ENCODE assay signal across 1 cellular context in the genomic region with DNA sequence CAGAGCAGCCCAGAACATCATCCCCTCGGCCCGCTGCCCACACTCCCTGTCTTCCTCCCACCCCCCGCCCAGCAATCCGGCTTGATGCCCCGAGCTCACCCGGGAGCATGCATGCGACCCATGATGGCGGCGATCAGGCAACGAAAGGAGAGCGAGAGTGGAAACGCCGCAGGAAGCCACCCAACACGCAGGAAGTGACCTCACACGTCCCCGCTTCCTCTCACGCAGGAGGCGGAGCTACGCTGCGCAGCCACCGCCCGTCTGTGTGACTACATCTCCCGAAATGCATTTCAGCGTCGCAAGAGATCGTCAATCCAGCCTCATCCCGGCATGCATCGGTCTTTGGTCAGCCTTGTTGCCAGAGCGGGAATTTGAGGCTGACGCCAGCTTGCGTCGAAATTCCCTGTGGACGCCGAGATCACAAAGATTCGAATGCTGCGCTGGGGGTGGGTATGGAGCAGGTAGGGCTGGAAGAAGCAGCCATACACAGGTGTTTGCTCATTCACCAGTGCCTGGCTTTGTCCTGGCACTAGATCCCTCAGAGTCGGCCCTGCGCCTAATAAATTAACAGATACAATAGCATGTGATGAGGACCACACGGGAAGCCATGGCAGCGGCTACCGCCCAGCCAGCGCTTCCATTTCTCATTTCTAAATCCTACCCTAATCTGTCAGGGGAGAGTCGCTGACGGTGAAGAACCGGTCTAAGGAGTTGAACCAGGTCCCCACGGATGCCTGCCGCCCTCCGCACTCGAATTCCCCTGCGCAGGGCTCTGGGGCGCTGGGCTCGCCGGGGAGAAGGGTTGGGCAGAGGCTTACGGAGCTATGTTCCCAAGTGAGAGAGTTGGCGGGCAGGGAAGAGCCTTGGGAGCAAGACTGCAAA.
TF ChIP-seq lines count a peak whose summit lies in the region.

TSS of gene RPS13 (minus strand) at position 148 of the 882 bp plus-strand sequence. CDS start at position 122, 26 bp downstream.

TF ChIP-seq in K562, 482 proteins besides CTCF, POLR2A, EP300 and RAD21 (continued from another document and continues in another):
- TF ChIP-seq BRF2 (IDR thresholded peaks at IDR 0.05; ENCODE audit: borderline replicate concordance, insufficient read depth, insufficient read length) (no peak), SMAD3 (CRISPR knock-in tag; conservative IDR thresholded peaks at IDR 0.05) (no peak), BRD9 (IDR thresholded peaks at IDR 0.05; ENCODE audit: low read depth, partially characterized antibody) (peak; percentile 33), TAF1 (IDR thresholded peaks at IDR 0.05; ENCODE audit: control insufficient read depth, extremely low read depth, insufficient read depth, low read length, severe bottlenecking) (peak; percentile 96), ZNF134 (CRISPR knock-in tag; conservative IDR thresholded peaks at IDR 0.05) (no peak), CHD2 (IDR thresholded peaks at IDR 0.05; ENCODE audit: low read depth, low read length) (peak; percentile 57; the same call in 1 of the 2 replicates), RBM17 (IDR thresholded peaks at IDR 0.05; ENCODE audit: borderline replicate concordance, low read depth, low read length) (no peak), RCOR1 (IDR thresholded peaks at IDR 0.05; ENCODE audit: borderline replicate concordance in 1 of 2, low read depth in 2 of 2, low read length in 2 of 2) (peak in 1 of 2 experiments; percentile 40; a peak in 2 of 4 replicates), TGIF2 (CRISPR knock-in tag; IDR thresholded peaks at IDR 0.05) (peak; percentile 12; the same call in 1 of the 2 replicates), EP400 (IDR thresholded peaks at IDR 0.05) (peak; percentile 99), BCOR (IDR thresholded peaks at IDR 0.05) (no peak), NFXL1 (CRISPR knock-in tag; IDR thresholded peaks at IDR 0.05) (no peak), ATF3 (IDR thresholded peaks at IDR 0.05) (peak; percentile 75), ATF3 (CRISPR knock-in tag; conservative IDR thresholded peaks at IDR 0.05) (peak; percentile 55; the same call in 1 of the 2 replicates), ZNF707 (CRISPR knock-in tag; conservative IDR thresholded peaks at IDR 0.05) (no peak), NELFE (IDR thresholded peaks at IDR 0.05; ENCODE audit: insufficient read depth, insufficient read length) (peak; percentile 59), NCOA2 (IDR thresholded peaks at IDR 0.05; ENCODE audit: partially characterized antibody in 2 of 2) (no peak), ZNF431 (CRISPR knock-in tag; IDR thresholded peaks at IDR 0.05) (no peak), CXXC5 (CRISPR knock-in tag; IDR thresholded peaks at IDR 0.05) (peak; percentile 94), CEBPZ (IDR thresholded peaks at IDR 0.05; ENCODE audit: borderline replicate concordance, low read depth, low read length) (no peak), SPI1 (IDR thresholded peaks at IDR 0.05; ENCODE audit: borderline replicate concordance, low read depth, low read length) (peak; percentile 75), ZNF384 (IDR thresholded peaks at IDR 0.05; ENCODE audit: low read depth, low read length) (peak; percentile 31; the same call in 1 of the 2 replicates), ZNF785 (CRISPR knock-in tag; IDR thresholded peaks at IDR 0.05) (no peak), MAFK (IDR thresholded peaks at IDR 0.05; ENCODE audit: low read length) (0 out of 2 replicates have a peak, but pooled peaks have one; percentile 11), TAL1 (IDR thresholded peaks at IDR 0.05) (no peak), RBM14 (IDR thresholded peaks at IDR 0.05; ENCODE audit: borderline replicate concordance, insufficient read depth, low read depth, low read length) (no peak), MEF2A (IDR thresholded peaks at IDR 0.05; ENCODE audit: control insufficient read depth, low read depth, low read length) (0 out of 2 replicates have a peak, but pooled peaks have one; percentile 2), CBX2 (IDR thresholded peaks at IDR 0.05; ENCODE audit: insufficient read depth, low read length, poor library complexity, severe bottlenecking) (no peak), ZFP36 (IDR thresholded peaks at IDR 0.05; ENCODE audit: low read depth, low read length, partially characterized antibody) (no peak), IRF2 (CRISPR knock-in tag; IDR thresholded peaks at IDR 0.05) (no peak), NR0B1 (IDR thresholded peaks at IDR 0.05; ENCODE audit: partially characterized antibody) (no peak), NFIC (IDR thresholded peaks at IDR 0.05) (0 out of 2 replicates have a peak, but pooled peaks have one; percentile 39), E2F3 (CRISPR knock-in tag; IDR thresholded peaks at IDR 0.05) (peak; percentile 90), ASH1L (IDR thresholded peaks at IDR 0.05; ENCODE audit: borderline replicate concordance, low read depth, partially characterized antibody) (no peak), CHD1 (IDR thresholded peaks at IDR 0.05; ENCODE audit: low read length) (peak; percentile 14), ZBTB2 (IDR thresholded peaks at IDR 0.05) (peak; percentile 98), NFATC3 (IDR thresholded peaks at IDR 0.05) (no peak), GTF2B (IDR thresholded peaks at IDR 0.05; ENCODE audit: extremely low read depth, insufficient read length) (peak; percentile 90)
- TF ChIP-seq, protein P1, sequence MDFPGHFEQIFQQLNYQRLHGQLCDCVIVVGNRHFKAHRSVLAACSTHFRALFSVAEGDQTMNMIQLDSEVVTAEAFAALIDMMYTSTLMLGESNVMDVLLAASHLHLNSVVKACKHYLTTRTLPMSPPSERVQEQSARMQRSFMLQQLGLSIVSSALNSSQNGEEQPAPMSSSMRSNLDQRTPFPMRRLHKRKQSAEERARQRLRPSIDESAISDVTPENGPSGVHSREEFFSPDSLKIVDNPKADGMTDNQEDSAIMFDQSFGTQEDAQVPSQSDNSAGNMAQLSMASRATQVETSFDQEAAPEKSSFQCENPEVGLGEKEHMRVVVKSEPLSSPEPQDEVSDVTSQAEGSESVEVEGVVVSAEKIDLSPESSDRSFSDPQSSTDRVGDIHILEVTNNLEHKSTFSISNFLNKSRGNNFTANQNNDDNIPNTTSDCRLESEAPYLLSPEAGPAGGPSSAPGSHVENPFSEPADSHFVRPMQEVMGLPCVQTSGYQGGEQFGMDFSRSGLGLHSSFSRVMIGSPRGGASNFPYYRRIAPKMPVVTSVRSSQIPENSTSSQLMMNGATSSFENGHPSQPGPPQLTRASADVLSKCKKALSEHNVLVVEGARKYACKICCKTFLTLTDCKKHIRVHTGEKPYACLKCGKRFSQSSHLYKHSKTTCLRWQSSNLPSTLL (IDR thresholded peaks at IDR 0.05), result no peak
- TF ChIP-seq, protein P2, sequence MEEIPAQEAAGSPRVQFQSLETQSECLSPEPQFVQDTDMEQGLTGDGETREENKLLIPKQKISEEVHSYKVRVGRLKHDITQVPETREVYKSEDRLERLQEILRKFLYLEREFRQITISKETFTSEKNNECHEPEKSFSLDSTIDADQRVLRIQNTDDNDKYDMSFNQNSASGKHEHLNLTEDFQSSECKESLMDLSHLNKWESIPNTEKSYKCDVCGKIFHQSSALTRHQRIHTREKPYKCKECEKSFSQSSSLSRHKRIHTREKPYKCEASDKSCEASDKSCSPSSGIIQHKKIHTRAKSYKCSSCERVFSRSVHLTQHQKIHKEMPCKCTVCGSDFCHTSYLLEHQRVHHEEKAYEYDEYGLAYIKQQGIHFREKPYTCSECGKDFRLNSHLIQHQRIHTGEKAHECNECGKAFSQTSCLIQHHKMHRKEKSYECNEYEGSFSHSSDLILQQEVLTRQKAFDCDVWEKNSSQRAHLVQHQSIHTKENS (CRISPR knock-in tag; IDR thresholded peaks at IDR 0.05), result no peak
- TF ChIP-seq, protein P3, sequence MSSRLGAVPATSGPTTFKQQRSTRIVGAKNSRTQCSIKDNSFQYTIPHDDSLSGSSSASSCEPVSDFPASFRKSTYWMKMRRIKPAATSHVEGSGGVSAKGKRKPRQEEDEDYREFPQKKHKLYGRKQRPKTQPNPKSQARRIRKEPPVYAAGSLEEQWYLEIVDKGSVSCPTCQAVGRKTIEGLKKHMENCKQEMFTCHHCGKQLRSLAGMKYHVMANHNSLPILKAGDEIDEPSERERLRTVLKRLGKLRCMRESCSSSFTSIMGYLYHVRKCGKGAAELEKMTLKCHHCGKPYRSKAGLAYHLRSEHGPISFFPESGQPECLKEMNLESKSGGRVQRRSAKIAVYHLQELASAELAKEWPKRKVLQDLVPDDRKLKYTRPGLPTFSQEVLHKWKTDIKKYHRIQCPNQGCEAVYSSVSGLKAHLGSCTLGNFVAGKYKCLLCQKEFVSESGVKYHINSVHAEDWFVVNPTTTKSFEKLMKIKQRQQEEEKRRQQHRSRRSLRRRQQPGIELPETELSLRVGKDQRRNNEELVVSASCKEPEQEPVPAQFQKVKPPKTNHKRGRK (tag; IDR thresholded peaks at IDR 0.05), result no peak
- TF ChIP-seq, protein P4, sequence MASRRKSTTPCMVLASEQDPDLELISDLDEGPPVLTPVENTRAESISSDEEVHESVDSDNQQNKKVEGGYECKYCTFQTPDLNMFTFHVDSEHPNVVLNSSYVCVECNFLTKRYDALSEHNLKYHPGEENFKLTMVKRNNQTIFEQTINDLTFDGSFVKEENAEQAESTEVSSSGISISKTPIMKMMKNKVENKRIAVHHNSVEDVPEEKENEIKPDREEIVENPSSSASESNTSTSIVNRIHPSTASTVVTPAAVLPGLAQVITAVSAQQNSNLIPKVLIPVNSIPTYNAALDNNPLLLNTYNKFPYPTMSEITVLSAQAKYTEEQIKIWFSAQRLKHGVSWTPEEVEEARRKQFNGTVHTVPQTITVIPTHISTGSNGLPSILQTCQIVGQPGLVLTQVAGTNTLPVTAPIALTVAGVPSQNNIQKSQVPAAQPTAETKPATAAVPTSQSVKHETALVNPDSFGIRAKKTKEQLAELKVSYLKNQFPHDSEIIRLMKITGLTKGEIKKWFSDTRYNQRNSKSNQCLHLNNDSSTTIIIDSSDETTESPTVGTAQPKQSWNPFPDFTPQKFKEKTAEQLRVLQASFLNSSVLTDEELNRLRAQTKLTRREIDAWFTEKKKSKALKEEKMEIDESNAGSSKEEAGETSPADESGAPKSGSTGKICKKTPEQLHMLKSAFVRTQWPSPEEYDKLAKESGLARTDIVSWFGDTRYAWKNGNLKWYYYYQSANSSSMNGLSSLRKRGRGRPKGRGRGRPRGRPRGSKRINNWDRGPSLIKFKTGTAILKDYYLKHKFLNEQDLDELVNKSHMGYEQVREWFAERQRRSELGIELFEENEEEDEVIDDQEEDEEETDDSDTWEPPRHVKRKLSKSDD (conservative IDR thresholded peaks at IDR 0.05; ENCODE audit: low read length), result peak; percentile 85
